In the genomic region with DNA sequence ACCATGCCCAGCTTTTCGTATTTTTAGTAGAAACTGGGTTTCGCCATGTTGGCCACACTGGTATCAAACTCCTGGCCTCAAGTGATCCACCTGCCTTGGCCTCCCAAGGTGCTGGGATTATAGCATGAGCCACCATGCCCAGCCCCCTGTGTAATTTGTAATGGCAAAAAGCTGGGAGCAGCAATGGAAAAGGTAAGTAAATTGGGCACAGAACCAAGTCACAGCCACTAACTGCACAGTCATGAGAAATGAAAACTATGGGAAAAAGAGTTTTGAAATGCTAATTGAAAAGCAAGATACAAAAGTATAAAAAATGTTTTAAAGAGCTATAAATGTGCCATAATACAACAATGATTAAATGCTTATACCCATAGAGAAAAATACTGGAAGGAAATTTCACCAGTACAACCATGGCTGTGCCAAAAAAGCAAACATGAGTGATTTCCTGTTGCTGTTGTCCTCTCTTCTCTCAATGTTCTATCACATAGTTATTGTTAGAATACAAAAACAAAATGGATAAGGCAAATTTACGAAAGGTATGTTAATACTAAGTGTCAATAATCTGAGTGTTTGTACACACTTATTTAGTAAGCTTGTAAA, we compare ENCODE assay signal across 26 cellular contexts.
"Had no signal": no experiment of that assay in that cellular context is flagged by ENCODE, and none has a peak within 500 bp of the region (broad histone marks: within the 10 kb centered on the region; RNA-seq: fewer than 3 reads in every experiment).

No MANE protein-coding gene starts in this region.

- H3K4me3 ChIP-seq: esophagus squamous epithelium, left ventricle myocardium inferior, lower lobe of right lung, ovary, smooth muscle cell, stomach, thyroid gland, vagina had no signal

- H3K27ac ChIP-seq: left ventricle myocardium inferior, lower lobe of right lung, ovary, vagina had no signal

- DNase-seq: cortex of kidney; effector memory CD4-positive, alpha-beta T cell; erythroblast; esophagus squamous epithelium; hypothalamus; immature natural killer cell; islet precursor cell; kidney glomerular epithelial cell; left colon; left ventricle myocardium inferior; lower lobe of right lung; natural killer cell; occipital lobe; ovary; posterior cingulate gyrus; retina; stimulated activated CD4-positive, alpha-beta T cell treated with anti-CD3 and anti-CD28 coated beads, Interleukin-12 subunit alpha, Interleukin-12 subunit beta, amount 100 ng/mL, for 4 hours; stimulated activated CD4-positive, alpha-beta T cell treated with anti-CD3 and anti-CD28 coated beads, Interleukin-2, amount 100 ng/mL, for 24 hours; stimulated activated CD4-positive, alpha-beta T cell treated with anti-CD3 and anti-CD28 coated beads, Interleukin-4, amount 100 ng/mL, for 24 hours; stimulated activated naive CD4-positive, alpha-beta T cell treated with Interleukin-2 at 50 U/mL for 16 hours; stomach; thyroid gland had no signal

- H3K9me3 ChIP-seq: esophagus squamous epithelium, left ventricle myocardium inferior, lower lobe of right lung, ovary, stomach, thyroid gland, vagina had no signal

- ATAC-seq: left colon; lower lobe of right lung; natural killer cell; sciatic nerve; stimulated activated effector memory CD8-positive, alpha-beta T cell treated with anti-CD3 and anti-CD28 coated beads, Interleukin-12 subunit alpha, Interleukin-12 subunit beta, amount 100 ng/mL, for 72 hours had no signal

- H3K36me3 ChIP-seq: ovary, thyroid gland had no signal

- H3K27me3 ChIP-seq: esophagus squamous epithelium, ovary, stomach, thyroid gland, vagina had no signal
